In the genomic region with DNA sequence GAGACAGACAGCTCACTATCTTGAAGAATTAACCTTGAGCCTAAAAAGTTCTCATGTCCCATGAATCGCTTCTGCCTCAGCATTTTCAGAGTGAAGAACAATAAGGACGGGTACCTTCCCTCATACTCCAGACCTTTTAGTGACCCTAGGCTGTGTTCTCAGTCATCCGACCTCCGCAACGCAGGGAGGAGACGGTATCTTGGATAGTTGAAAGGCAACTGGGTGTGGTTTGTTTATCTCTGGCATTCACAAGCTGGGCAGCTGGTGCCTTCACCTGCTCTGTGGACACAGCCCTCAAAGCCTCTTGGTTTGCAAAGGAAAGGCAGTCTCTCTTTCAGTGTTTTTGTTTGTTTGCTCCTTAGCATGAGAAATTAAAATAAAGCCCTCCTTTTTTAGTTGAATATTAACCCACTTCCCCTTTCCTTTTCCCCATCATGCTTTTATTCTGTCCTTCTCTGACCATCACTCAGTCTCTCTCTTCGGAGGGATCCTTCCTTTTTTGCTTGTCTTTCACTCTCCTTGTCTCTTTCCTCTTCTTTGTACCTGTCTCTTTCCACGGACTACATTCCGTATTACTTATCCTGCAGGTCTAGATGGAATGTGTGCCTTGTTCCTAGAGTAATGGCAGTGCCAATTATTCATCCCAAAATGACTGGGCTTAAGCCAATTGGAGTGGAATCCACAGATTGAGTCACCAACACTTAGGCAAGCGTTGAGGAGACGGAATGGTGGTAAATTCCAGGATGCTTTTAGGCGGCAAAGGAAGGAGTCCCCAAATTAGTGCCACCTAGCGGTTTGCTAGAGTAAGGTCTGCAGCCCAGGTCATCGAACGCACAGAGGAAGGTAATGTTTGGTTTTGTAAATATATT, we compare ENCODE assay signal across 9 cellular contexts. TPM values are rescaled to one million over a fixed set of nuclear protein-coding genes. Genes with fewer than 3 reads are reported as not detected.
DNase-seq lines count a peak whose midpoint lies in the region; ATAC-seq and TF ChIP-seq lines count a peak whose summit lies in the region.
"Had no signal": no experiment of that assay in that cellular context is flagged by ENCODE, and none has a peak within 500 bp of the region (broad histone marks: within the 10 kb centered on the region; RNA-seq: fewer than 3 reads in every experiment).

No MANE protein-coding gene starts in this region.

- H3K4me3 ChIP-seq in GM12864 (ENCODE audit: low read depth, low read length) (no peak overlapping the region), cardiac fibroblast (replicated peaks in 1 of 2; ENCODE audit: low read depth in 2 of 2, low read length in 2 of 2) (no peak overlapping the region), mucosa of rectum (ENCODE audit: low read length in 2 of 2) (peak overlapping the region; percentile 56 to 63)

- no peak overlapping the region for H3K4me3 Mint-ChIP-seq in activated T-helper 2 cell treated with anti-CD3 and anti-CD28 coated beads, Interferon-gamma antibody, Interleukin-2, Interleukin-4, amounts not matched to agents 10 μg/mL and 5 μg/mL and 100 μg/mL, durations not matched to agents 14 hours and 24 hours and 36 hours (ENCODE audit: low read depth)

- H3K9me3 Mint-ChIP-seq in activated T-helper 2 cell treated with anti-CD3 and anti-CD28 coated beads, Interferon-gamma antibody, Interleukin-2, Interleukin-4, amounts not matched to agents 10 μg/mL and 5 μg/mL and 100 μg/mL, durations not matched to agents 14 hours and 24 hours and 36 hours: no peaks in the 10 kb centered on the region

- peaks cover 18 to 46% of the 10 kb centered on the region in 2 donors for H3K4me1 ChIP-seq in mucosa of rectum (ENCODE audit: control insufficient read depth in 2 of 2, insufficient read depth in 2 of 2, low read length in 2 of 2)

- DNase-seq in GM12864 (ENCODE audit: low read depth) (no peak), NCI-H2029 (lab: John Stamatoyannopoulos, UW) (peak; percentile 47), cardiac fibroblast (ENCODE audit: low read depth in 2 of 2) (peak; percentile 75 to 76), NOMO-1 treated with DMSO at 0.1 percent for 48 hours (lab: John Stamatoyannopoulos, UW; ENCODE audit: unreplicated experiment) (no peak)
- no peak for DNase-seq in activated T-helper 2 cell treated with anti-CD3 and anti-CD28 coated beads, Interferon-gamma antibody, Interleukin-2, Interleukin-4, amounts not matched to agents 10 μg/mL and 5 μg/mL and 100 μg/mL, durations not matched to agents 14 hours and 24 hours and 36 hours (ENCODE audit: low spot score)
- no peak for DNase-seq in stimulated activated CD4-positive, alpha-beta T cell treated with anti-CD3 and anti-CD28 coated beads, Interleukin-15, amount 100 ng/mL, for 24 hours

- intact Hi-C loops in activated T-helper 2 cell treated with anti-CD3 and anti-CD28 coated beads, Interferon-gamma antibody, Interleukin-2, Interleukin-4, amounts not matched to agents 10 μg/mL and 5 μg/mL and 100 μg/mL, durations not matched to agents 14 hours and 24 hours and 36 hours (cut with micrococcal nuclease): no loop called here

- H3K27me3 ChIP-seq in mucosa of rectum (ENCODE audit: control insufficient read depth in 2 of 2, insufficient read depth in 2 of 2, low read length in 2 of 2): no peaks in the 10 kb centered on the region

- H3K36me3 ChIP-seq in mucosa of rectum (ENCODE audit: control insufficient read depth in 2 of 2, insufficient read depth in 2 of 2, low read length in 2 of 2): no peaks in the 10 kb centered on the region

- no peak for ATAC-seq in GM19023 (IDR thresholded peaks at IDR 0.05; ENCODE audit: unreplicated experiment)

- no peaks in the 10 kb centered on the region for H3K27me3 Mint-ChIP-seq in activated T-helper 2 cell treated with anti-CD3 and anti-CD28 coated beads, Interferon-gamma antibody, Interleukin-2, Interleukin-4, amounts not matched to agents 10 μg/mL and 5 μg/mL and 100 μg/mL, durations not matched to agents 14 hours and 24 hours and 36 hours (ENCODE audit: low read depth)

- no peaks in the 10 kb centered on the region for H3K36me3 Mint-ChIP-seq in activated T-helper 2 cell treated with anti-CD3 and anti-CD28 coated beads, Interferon-gamma antibody, Interleukin-2, Interleukin-4, amounts not matched to agents 10 μg/mL and 5 μg/mL and 100 μg/mL, durations not matched to agents 14 hours and 24 hours and 36 hours (ENCODE audit: low read depth)

- H3K4me1 Mint-ChIP-seq in activated T-helper 2 cell treated with anti-CD3 and anti-CD28 coated beads, Interferon-gamma antibody, Interleukin-2, Interleukin-4, amounts not matched to agents 10 μg/mL and 5 μg/mL and 100 μg/mL, durations not matched to agents 14 hours and 24 hours and 36 hours (ENCODE audit: low read depth): no peaks in the 10 kb centered on the region

- H3K9ac ChIP-seq in mucosa of rectum (ENCODE audit: low read depth in 1 of 2, low read length in 2 of 2): peak overlapping the region in 1 of 2 donors; percentile 40

- no peaks in the 10 kb centered on the region for H3K9me3 ChIP-seq in mucosa of rectum (ENCODE audit: control insufficient read depth in 2 of 2, low read length in 2 of 2)

- peak; percentile 84 for TF ChIP-seq CTCF in GM12864 (IDR thresholded peaks at IDR 0.05; ENCODE audit: low read depth, low read length, missing control alignments)
- peak; percentile 71 for TF ChIP-seq CTCF in cardiac fibroblast (IDR thresholded peaks at IDR 0.05; ENCODE audit: low read depth, low read length)

- no peak overlapping the region for H3K27ac Mint-ChIP-seq in activated T-helper 2 cell treated with anti-CD3 and anti-CD28 coated beads, Interferon-gamma antibody, Interleukin-2, Interleukin-4, amounts not matched to agents 10 μg/mL and 5 μg/mL and 100 μg/mL, durations not matched to agents 14 hours and 24 hours and 36 hours

- peak overlapping the region; percentile 67 to 86 for H3K27ac ChIP-seq in mucosa of rectum (ENCODE audit: low read depth in 2 of 2, low read length in 2 of 2)

RNA-seq across cellular contexts. Expression of gene PRR15, which starts 45.8 kb away (rescaled TPM):
- total RNA-seq in activated T-helper 2 cell treated with anti-CD3 and anti-CD28 coated beads, Interferon-gamma antibody, Interleukin-2, Interleukin-4, amounts not matched to agents 10 μg/mL and 5 μg/mL and 100 μg/mL, durations not matched to agents 14 hours and 24 hours and 36 hours: not detected in 2 replicates
- total RNA-seq: T-helper 1 cell treated with Interleukin-12 subunit alpha and Interleukin-12 subunit beta and Interleukin-4 antibody, amounts not matched to agents 30 ng/mL and 1 ng/mL, for 36 hours had no signal

Comparison
In these comparisons a context has a peak if more than half of its experiments do, and no peak if none do; other contexts are left out.
1. DNase-seq: peak in NCI-H2029 (single experiment) and cardiac fibroblast (2 of 2); none in GM12864 (single experiment), activated T-helper 2 cell treated with anti-CD3 and anti-CD28 coated beads, Interferon-gamma antibody, Interleukin-2, Interleukin-4, amounts not matched to agents 10 μg/mL and 5 μg/mL and 100 μg/mL, durations not matched to agents 14 hours and 24 hours and 36 hours (single experiment), stimulated activated CD4-positive, alpha-beta T cell treated with anti-CD3 and anti-CD28 coated beads, Interleukin-15, amount 100 ng/mL, for 24 hours (single experiment) and NOMO-1 treated with DMSO at 0.1 percent for 48 hours (single experiment).
2. H3K4me3 ChIP-seq: peak in mucosa of rectum (2 of 2); none in GM12864 (single experiment) and cardiac fibroblast (0 of 2).